In genomic region chr4:146051724-146052396, GRCh38 we compare ENCODE assay signal across 15 cellular contexts.
DNase-seq lines count a peak whose midpoint lies in the region; ATAC-seq and TF ChIP-seq lines count a peak whose summit lies in the region.
"Had no signal": no experiment of that assay in that cellular context is flagged by ENCODE, and none has a peak within 500 bp of the region (broad histone marks: within the 10 kb centered on the region; RNA-seq: fewer than 3 reads in every experiment).

No MANE protein-coding gene starts in this region.

- no peak for ATAC-seq in HG02763 (IDR thresholded peaks at IDR 0.05; ENCODE audit: unreplicated experiment)

- no peaks in the 10 kb centered on the region for H3K27me3 ChIP-seq in osteoblast (ENCODE audit: insufficient read depth, low read length)
- H3K27me3 ChIP-seq: BLaER1, colonic mucosa, esophagus muscularis mucosa, ovary had no signal

- TF ChIP-seq CTCF in AG10803 (conservative IDR thresholded peaks at IDR 0.05; ENCODE audit: low read length), result no peak
- TF ChIP-seq CTCF in choroid plexus epithelial cell (conservative IDR thresholded peaks at IDR 0.05; ENCODE audit: low read depth, low read length), result no peak
- TF ChIP-seq CTCF in osteoblast (IDR thresholded peaks at IDR 0.05; ENCODE audit: extremely low read depth, low read depth, low read length), result no peak

- H3K36me3 ChIP-seq in osteoblast (ENCODE audit: insufficient read depth, low read length), result no peaks in the 10 kb centered on the region
- H3K36me3 ChIP-seq: BLaER1, colonic mucosa, esophagus muscularis mucosa, ovary had no signal

- peak overlapping the region; percentile 69 for H3K4me2 ChIP-seq in osteoblast (ENCODE audit: insufficient read depth, low read length)
- H3K4me2 ChIP-seq: BLaER1 had no signal

- H3K9me3 ChIP-seq in osteoblast (ENCODE audit: low read depth, low read length), result no peaks in the 10 kb centered on the region
- H3K9me3 ChIP-seq: colonic mucosa, ovary had no signal

- H3K79me2 ChIP-seq in osteoblast (ENCODE audit: insufficient read depth, low read length), result no peaks in the 10 kb centered on the region

- peak overlapping the region; percentile 65 for H3K27ac ChIP-seq in osteoblast (ENCODE audit: low read depth, low read length)
- H3K27ac ChIP-seq: BLaER1, colonic mucosa, esophagus muscularis mucosa, ovary had no signal

- H3K4me1 ChIP-seq in osteoblast (ENCODE audit: insufficient read depth, low read length), result peaks cover 37% of the 10 kb centered on the region
- H3K4me1 ChIP-seq: BLaER1, colonic mucosa, esophagus muscularis mucosa had no signal

- H4K20me1 ChIP-seq in osteoblast (ENCODE audit: insufficient read depth, low read length), result no peaks in the 10 kb centered on the region
- H4K20me1 ChIP-seq: BLaER1 had no signal

- peak; percentile 75 for DNase-seq in AG10803 (ENCODE audit: low read depth)
- DNase-seq in NCI-H226, result peak; percentile 81
- peak; percentile 82 for DNase-seq in choroid plexus epithelial cell (ENCODE audit: low read depth)
- peak; percentile 90 for DNase-seq in osteoblast (ENCODE audit: insufficient read length, low spot score, missing footprints)
- DNase-seq in stimulated activated naive CD4-positive, alpha-beta T cell treated with Interleukin-2 at 50 U/mL for 16 hours (lab: John Stamatoyannopoulos, UW), result no peak
- DNase-seq in NCI-H1092 treated with DMSO at 0.1 percent for 48 hours (lab: John Stamatoyannopoulos, UW), result no peak
- DNase-seq in NCI-H1092 (lab: John Stamatoyannopoulos, UW), result no peak
- DNase-seq: activated CD8-positive, alpha-beta memory T cell treated with anti-CD3 and anti-CD28 coated beads, Interleukin-2, amount 50 U/mL, for 4 hours; colonic mucosa; DMS79; ovary; stimulated activated CD4-positive, alpha-beta T cell treated with anti-CD3 and anti-CD28 coated beads, Interleukin-15, amount 100 ng/mL, for 24 hours had no signal

- no peak overlapping the region for H3K4me3 ChIP-seq in AG10803 (ENCODE audit: low read length)
- no peak overlapping the region for H3K4me3 ChIP-seq in choroid plexus epithelial cell (ENCODE audit: low read depth, low read length)
- no peak overlapping the region for H3K4me3 ChIP-seq in osteoblast (ENCODE audit: insufficient read depth, low read length)
- H3K4me3 ChIP-seq: BLaER1, colonic mucosa, esophagus muscularis mucosa, ovary had no signal

- no peak overlapping the region for H2AFZ ChIP-seq in osteoblast (ENCODE audit: low read length)

Comparison
In these comparisons a context has a peak if more than half of its experiments do, and no peak if none do; other contexts are left out.
1. DNase-seq: peak in AG10803 (single experiment), NCI-H226 (single experiment), choroid plexus epithelial cell (single experiment) and osteoblast (single experiment); none in stimulated activated naive CD4-positive, alpha-beta T cell treated with Interleukin-2 at 50 U/mL for 16 hours (single experiment), NCI-H1092 treated with DMSO at 0.1 percent for 48 hours (single experiment) and NCI-H1092 (single experiment).